27 cellular contexts compared by ENCODE assay signal in the genomic region with DNA sequence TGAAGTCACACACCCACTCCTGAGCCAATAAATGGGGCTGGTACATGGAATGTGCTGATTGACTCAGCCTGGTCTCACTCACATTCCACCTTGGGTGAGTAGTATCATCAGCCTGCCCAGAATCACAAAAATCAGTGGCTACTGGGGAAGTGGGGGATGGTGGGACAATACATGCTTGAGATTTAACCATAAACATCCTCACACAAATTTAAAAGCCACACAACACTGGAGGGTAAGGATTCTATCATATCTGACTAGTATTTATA. TPM values are rescaled to one million over a fixed set of nuclear protein-coding genes. Genes with fewer than 3 reads are reported as not detected.
DNase-seq lines count a peak whose midpoint lies in the region; ATAC-seq, FAIRE-seq and TF ChIP-seq lines count a peak whose summit lies in the region.
"Had no signal": no experiment of that assay in that cellular context is flagged by ENCODE, and none has a peak within 500 bp of the region (broad histone marks: within the 10 kb centered on the region; RNA-seq: fewer than 3 reads in every experiment).

No MANE protein-coding gene starts in this region.

- no peak overlapping the region for H2BK15ac ChIP-seq in mesendoderm (replicated peaks; ENCODE audit: low read depth)

- H3K4me1 ChIP-seq in mesendoderm (ENCODE audit: control insufficient read depth, low read depth, low read length): peaks cover 4% of the 10 kb centered on the region
- H3K4me1 ChIP-seq: stomach, vagina had no signal

- no peaks in the 10 kb centered on the region for H3K36me3 Mint-ChIP-seq in T-helper 2 cell treated with Interferon-gamma antibody and Interleukin-4, amounts not matched to agents 5 μg/mL and 100 μg/mL, for 36 hours (ENCODE audit: low read depth)
- H3K36me3 Mint-ChIP-seq: activated naive CD8-positive, alpha-beta T cell treated with anti-CD3 and anti-CD28 coated beads, Interleukin-2, amount 10 ng/mL, durations not matched to agents 7 days and 5 days had no signal

- TF ChIP-seq CTCF in bronchial epithelial cell (IDR thresholded peaks at IDR 0.05; ENCODE audit: insufficient read depth, low read length, severe bottlenecking): no peak

- TF ChIP-seq POLR2A in GM18505 (IDR thresholded peaks at IDR 0.05; ENCODE audit: borderline replicate concordance, extremely low read depth, insufficient read depth, insufficient read length): no peak

- H3K9me3 Mint-ChIP-seq in T-helper 2 cell treated with Interferon-gamma antibody and Interleukin-4, amounts not matched to agents 5 μg/mL and 100 μg/mL, for 36 hours: no peaks in the 10 kb centered on the region
- H3K9me3 Mint-ChIP-seq: activated B cell treated with CpG ODN at 0.5 μM for 24 hours; activated naive CD8-positive, alpha-beta T cell treated with anti-CD3 and anti-CD28 coated beads, Interleukin-2, amount 10 ng/mL, durations not matched to agents 7 days and 5 days had no signal

- H3K4me2 ChIP-seq in mesendoderm (ENCODE audit: low read length): no peak overlapping the region

- FAIRE-seq in bronchial epithelial cell (lab: Jason Lieb, UNC): no peak
- FAIRE-seq: G401.6, H1 had no signal

- H3K4me3 ChIP-seq in bronchial epithelial cell (ENCODE audit: low read depth, low read length) (no peak overlapping the region), mesendoderm (ENCODE audit: low read length) (no peak overlapping the region)
- H3K4me3 ChIP-seq: left ventricle myocardium inferior, sigmoid colon, stomach, vagina had no signal

- H3K27ac Mint-ChIP-seq in T-helper 2 cell treated with Interferon-gamma antibody and Interleukin-4, amounts not matched to agents 5 μg/mL and 100 μg/mL, for 36 hours: no peak overlapping the region
- H3K27ac Mint-ChIP-seq: activated B cell treated with CpG ODN at 0.5 μM for 24 hours; activated CD8-positive, alpha-beta T cell treated with anti-CD3 and anti-CD28 coated beads, Interleukin-2, amount 10 ng/mL, durations not matched to agents 7 days and 5 days; activated naive CD8-positive, alpha-beta T cell treated with anti-CD3 and anti-CD28 coated beads, Interleukin-2, amount 10 ng/mL, durations not matched to agents 7 days and 5 days had no signal

- DNase-seq in Caki2 (ENCODE audit: low read depth) (peak; percentile 55), LHCN-M2 (ENCODE audit: low read depth) (peak; percentile 5), bronchial epithelial cell (ENCODE audit: low read depth) (peak; percentile 92), mesendoderm (peak; percentile 28), amygdala (lab: John Stamatoyannopoulos, UW) (no peak), NCI-H2107 (lab: John Stamatoyannopoulos, UW) (no peak)
- DNase-seq in T-helper 2 cell treated with Interferon-gamma antibody and Interleukin-4, amounts not matched to agents 5 μg/mL and 100 μg/mL, for 36 hours (ENCODE audit: low spot score): no peak
- DNase-seq: activated B cell treated with CpG ODN at 0.5 μM for 24 hours; activated CD8-positive, alpha-beta T cell treated with anti-CD3 and anti-CD28 coated beads, Interleukin-2, amount 10 ng/mL, durations not matched to agents 7 days and 5 days; activated naive CD8-positive, alpha-beta T cell treated with anti-CD3 and anti-CD28 coated beads, Interleukin-2, amount 10 ng/mL, durations not matched to agents 7 days and 5 days; central memory CD4-positive, alpha-beta T cell; COR-L47; effector CD8-positive, alpha-beta T cell; Kasumi-1; left ventricle myocardium inferior; NCI-H1436; NCI-H446; SHP77 treated with DMSO at 0.1 percent for 48 hours; sigmoid colon; stimulated activated CD4-positive, alpha-beta T cell treated with anti-CD3 and anti-CD28 coated beads, Interleukin-1b, Interleukin-23, amount 100 ng/mL, for 48 hours; stomach had no signal

- H3K27ac ChIP-seq in mesendoderm (ENCODE audit: low read depth, low read length): no peak overlapping the region
- H3K27ac ChIP-seq: left ventricle myocardium inferior, sigmoid colon, stomach, vagina had no signal

- H3K36me3 ChIP-seq in bronchial epithelial cell (ENCODE audit: control insufficient read depth, insufficient read depth, low read length): no peaks in the 10 kb centered on the region
- H3K36me3 ChIP-seq in mesendoderm (ENCODE audit: control insufficient read depth, insufficient read depth, low read length): no peaks in the 10 kb centered on the region
- H3K36me3 ChIP-seq: left ventricle myocardium inferior, sigmoid colon, stomach, vagina had no signal

- H3K4me1 Mint-ChIP-seq in T-helper 2 cell treated with Interferon-gamma antibody and Interleukin-4, amounts not matched to agents 5 μg/mL and 100 μg/mL, for 36 hours (ENCODE audit: low read depth): no peaks in the 10 kb centered on the region
- H3K4me1 Mint-ChIP-seq: activated B cell treated with CpG ODN at 0.5 μM for 24 hours; activated naive CD8-positive, alpha-beta T cell treated with anti-CD3 and anti-CD28 coated beads, Interleukin-2, amount 10 ng/mL, durations not matched to agents 7 days and 5 days had no signal

- no peaks in the 10 kb centered on the region for H3K79me2 ChIP-seq in mesendoderm (ENCODE audit: control insufficient read depth, insufficient read depth, low read length)

- no peak overlapping the region for H3K23ac ChIP-seq in mesendoderm (ENCODE audit: low read length)

- H3K79me1 ChIP-seq in mesendoderm (ENCODE audit: low read length): no peaks in the 10 kb centered on the region

- no peak overlapping the region for H2BK120ac ChIP-seq in mesendoderm (ENCODE audit: low read depth, low read length)

- no peak overlapping the region for H4K5ac ChIP-seq in mesendoderm (ENCODE audit: low read length)

- H3K27me3 Mint-ChIP-seq in T-helper 2 cell treated with Interferon-gamma antibody and Interleukin-4, amounts not matched to agents 5 μg/mL and 100 μg/mL, for 36 hours (ENCODE audit: low read depth): peaks cover 4% of the 10 kb centered on the region
- H3K27me3 Mint-ChIP-seq: activated naive CD8-positive, alpha-beta T cell treated with anti-CD3 and anti-CD28 coated beads, Interleukin-2, amount 10 ng/mL, durations not matched to agents 7 days and 5 days had no signal

- H2BK5ac ChIP-seq in mesendoderm (ENCODE audit: low read length): no peak overlapping the region

- H2AK5ac ChIP-seq in mesendoderm (ENCODE audit: low read length): no peak overlapping the region

- no peak overlapping the region for H3K4me3 Mint-ChIP-seq in T-helper 2 cell treated with Interferon-gamma antibody and Interleukin-4, amounts not matched to agents 5 μg/mL and 100 μg/mL, for 36 hours
- H3K4me3 Mint-ChIP-seq: activated B cell treated with CpG ODN at 0.5 μM for 24 hours; activated CD8-positive, alpha-beta T cell treated with anti-CD3 and anti-CD28 coated beads, Interleukin-2, amount 10 ng/mL, durations not matched to agents 7 days and 5 days; activated naive CD8-positive, alpha-beta T cell treated with anti-CD3 and anti-CD28 coated beads, Interleukin-2, amount 10 ng/mL, durations not matched to agents 7 days and 5 days had no signal

- H3K4ac ChIP-seq in mesendoderm (ENCODE audit: low read depth, low read length): no peak overlapping the region

- H3K56ac ChIP-seq in mesendoderm (ENCODE audit: low read length): no peak overlapping the region

- H3K9ac ChIP-seq in mesendoderm (ENCODE audit: low read length): no peak overlapping the region

- no peak for ATAC-seq in GM18505 (IDR thresholded peaks at IDR 0.05; ENCODE audit: unreplicated experiment)
- ATAC-seq: activated CD8-positive, alpha-beta T cell treated with anti-CD3 and anti-CD28 coated beads, Interleukin-2, amount 10 ng/mL, durations not matched to agents 7 days and 5 days had no signal

- in situ Hi-C loops in Caki2 (cut with HindIII; ENCODE audit: low pct_unique_long_range_greater_than_20kb, low sequenced_read_pairs): no loop called here

- H3K27me3 ChIP-seq in bronchial epithelial cell (ENCODE audit: control insufficient read depth, insufficient read depth, low read length) (no peaks in the 10 kb centered on the region), mesendoderm (ENCODE audit: insufficient read depth, low read length, poor library complexity) (no peaks in the 10 kb centered on the region)
- H3K27me3 ChIP-seq: vagina had no signal

- no peak overlapping the region for H3K18ac ChIP-seq in mesendoderm (ENCODE audit: low read length)

- no peak overlapping the region for H4K8ac ChIP-seq in mesendoderm (ENCODE audit: low read depth, low read length)

RNA-seq across cellular contexts. Expression of a gene that starts 26.2 kb away (rescaled TPM):
- total RNA-seq in Caki2 (2014; rRNA removed; shearing (Covaris generic); ENCODE audit: low replicate concordance): 0.10 TPM in 1 of 2 replicates, not detected in the other
- total RNA-seq in LHCN-M2 (2014; rRNA removed): 0.06 TPM in 1 of 2 replicates, not detected in the other
- not detected for polyA plus RNA-seq in LHCN-M2 (2012)
- not detected in 2 replicates for total RNA-seq in bronchial epithelial cell
- polyA plus RNA-seq in mesendoderm (2013, experiment 1 of 2): 0.06 TPM
- polyA plus RNA-seq in mesendoderm (2013, experiment 2 of 2): 0.07 TPM
- total RNA-seq: activated CD8-positive, alpha-beta T cell treated with anti-CD3 and anti-CD28 coated beads, Interleukin-2, amount 10 ng/mL, durations not matched to agents 7 days and 5 days; activated naive CD8-positive, alpha-beta T cell treated with anti-CD3 and anti-CD28 coated beads, Interleukin-2, amount 10 ng/mL, durations not matched to agents 7 days and 5 days; stomach; T-helper 1 cell treated with Interleukin-12 subunit alpha and Interleukin-12 subunit beta and Interleukin-4 antibody, amounts not matched to agents 30 ng/mL and 1 ng/mL, for 36 hours had no signal
- polyA plus RNA-seq: AG04450, H1 had no signal

Comparison
In these comparisons a context has a peak if more than half of its experiments do, and no peak if none do; other contexts are left out.
1. DNase-seq: peak in Caki2 (single experiment), LHCN-M2 (single experiment), bronchial epithelial cell (single experiment) and mesendoderm (single experiment); none in amygdala (0 of 56), T-helper 2 cell treated with Interferon-gamma antibody and Interleukin-4, amounts not matched to agents 5 μg/mL and 100 μg/mL, for 36 hours (single experiment) and NCI-H2107 (single experiment).